ENCODE assay signal across 2 cellular contexts in the genomic region with DNA sequence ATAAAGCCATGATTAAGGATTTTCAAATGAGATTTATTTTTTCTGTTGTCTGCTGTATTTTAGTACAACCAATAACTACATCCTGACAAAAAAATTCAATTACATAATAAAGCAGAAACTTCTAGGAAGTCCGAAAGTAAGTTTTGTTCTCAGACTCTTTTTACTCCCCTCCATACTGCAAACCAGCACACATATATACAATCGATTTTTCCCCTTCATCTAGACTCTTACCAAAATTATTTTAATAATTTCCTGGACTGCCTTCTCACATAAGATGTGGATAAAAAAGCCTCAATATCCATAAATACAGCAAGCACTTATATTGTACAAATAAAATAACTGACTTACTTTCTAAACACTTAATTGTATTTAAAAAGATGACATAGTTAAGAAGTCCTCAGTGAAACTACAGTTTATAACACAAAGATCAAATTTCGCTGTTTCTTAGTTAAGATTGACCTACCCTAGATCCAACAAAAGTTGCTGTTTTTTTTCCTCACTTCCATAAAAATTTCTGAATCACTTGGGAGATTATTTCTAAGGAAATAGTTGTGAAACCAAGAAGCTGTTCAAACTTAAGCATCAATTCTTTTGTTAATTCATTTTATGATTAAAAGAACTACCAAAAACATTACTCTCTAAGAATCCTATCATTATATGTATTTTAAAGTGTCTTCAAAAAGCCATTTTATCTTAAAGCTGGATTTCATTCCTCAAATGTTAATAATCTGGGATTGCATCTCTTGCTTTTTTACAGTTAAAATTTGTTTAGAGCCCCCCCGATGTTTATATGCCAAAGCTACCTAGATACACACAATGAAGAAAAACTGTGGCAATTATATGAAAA.
TF ChIP-seq lines count a peak whose summit lies in the region.

No MANE protein-coding gene starts in this region.

TF ChIP-seq in A549, 52 proteins besides CTCF, POLR2A, EP300 and RAD21:
- TF ChIP-seq HOXA7 (CRISPR knock-in tag; IDR thresholded peaks at IDR 0.05) (0 out of 2 replicates have a peak, but pooled peaks have one; percentile 13), NFE2L2 (conservative IDR thresholded peaks at IDR 0.05; ENCODE audit: low read length) (no peak)

TF ChIP-seq in HCT116, 20 proteins besides CTCF, POLR2A, EP300 and RAD21:
- TF ChIP-seq SIN3A (IDR thresholded peaks at IDR 0.05; ENCODE audit: low read depth) = no peak
- TF ChIP-seq, protein P1, sequence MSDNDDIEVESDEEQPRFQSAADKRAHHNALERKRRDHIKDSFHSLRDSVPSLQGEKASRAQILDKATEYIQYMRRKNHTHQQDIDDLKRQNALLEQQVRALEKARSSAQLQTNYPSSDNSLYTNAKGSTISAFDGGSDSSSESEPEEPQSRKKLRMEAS (IDR thresholded peaks at IDR 0.05) = no peak
- TF ChIP-seq CEBPB (IDR thresholded peaks at IDR 0.05; ENCODE audit: low read depth) = no peak
- no peak for TF ChIP-seq JUND (IDR thresholded peaks at IDR 0.05)
- TF ChIP-seq EGR1 (IDR thresholded peaks at IDR 0.05; ENCODE audit: low read depth) = no peak
- no peak for TF ChIP-seq CBX3 (IDR thresholded peaks at IDR 0.05; ENCODE audit: low read depth)
TF ChIP-seq in HCT116: peak in this region for 0.
